11 cellular contexts compared by ENCODE assay signal in the genomic region with DNA sequence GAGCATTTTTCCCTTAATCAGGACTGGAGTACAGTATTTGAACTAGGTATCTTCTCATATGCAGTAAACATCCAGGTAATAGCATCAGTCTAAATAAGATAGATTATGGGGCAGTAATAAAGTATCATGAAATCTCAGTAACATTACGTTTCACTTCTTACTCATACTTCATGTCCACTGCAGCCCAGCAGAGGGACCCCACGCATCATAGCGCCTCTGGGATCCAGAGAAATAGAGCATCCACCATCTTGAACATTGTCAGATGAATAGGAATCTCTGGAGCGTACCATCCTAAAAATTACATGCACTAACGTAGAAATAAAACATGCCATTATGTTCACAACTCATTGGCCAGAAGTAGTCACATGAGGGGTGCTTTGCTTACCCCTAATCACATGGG.
A peak's percentile ranks its signal among the peaks of the same experiment; 100 is the strongest.
DNase-seq lines count a peak whose midpoint lies in the region; ATAC-seq and TF ChIP-seq lines count a peak whose summit lies in the region.
"Had no signal": no experiment of that assay in that cellular context is flagged by ENCODE, and none has a peak within 500 bp of the region (broad histone marks: within the 10 kb centered on the region; RNA-seq: fewer than 3 reads in every experiment).

No MANE protein-coding gene starts in this region.

- H3K4me1 ChIP-seq in RWPE2 (ENCODE audit: insufficient read depth, poor library complexity, severe bottlenecking) (no peaks in the 10 kb centered on the region), tibial artery (no peaks in the 10 kb centered on the region)
- H3K4me1 ChIP-seq: adrenal gland had no signal

- H3K9me3 ChIP-seq in RWPE2 (ENCODE audit: severe bottlenecking) (no peaks in the 10 kb centered on the region), tibial artery (no peaks in the 10 kb centered on the region)
- H3K9me3 ChIP-seq: adrenal gland had no signal

- no peak overlapping the region for H3K4me3 ChIP-seq in RWPE2 (ENCODE audit: severe bottlenecking)
- H3K4me3 ChIP-seq in tibial artery = no peak overlapping the region
- H3K4me3 ChIP-seq: adrenal gland had no signal

- DNase-seq in COLO829 (ENCODE audit: low spot score) (peak; percentile 5), HT-29 (ENCODE audit: low spot score) (peak; percentile 43), RWPE2 (ENCODE audit: low spot score) (no peak), iris pigment epithelial cell (ENCODE audit: low read depth) (peak; percentile 10), T1000 (lab: John Stamatoyannopoulos, UW) (no peak), tibial artery (no peak)
- DNase-seq: adrenal gland; NCI-H524 treated with DMSO at 0.1 percent for 48 hours; stimulated activated CD4-positive, alpha-beta T cell treated with anti-CD3 and anti-CD28 coated beads, Interleukin-2, amount 100 ng/mL, for 24 hours had no signal

- TF ChIP-seq CTCF in RWPE2 (IDR thresholded peaks at IDR 0.05; ENCODE audit: poor library complexity, severe bottlenecking) = peak; percentile 15
- TF ChIP-seq CTCF in tibial artery (IDR thresholded peaks at IDR 0.05) = no peak

- intact Hi-C loops in tibial artery (cut with DNase I; ENCODE audit: low total_unique reads) = no loop called here

- no peaks in the 10 kb centered on the region for H3K36me3 ChIP-seq in RWPE2 (ENCODE audit: low read depth)
- no peaks in the 10 kb centered on the region for H3K36me3 ChIP-seq in tibial artery
- H3K36me3 ChIP-seq: adrenal gland had no signal

- ATAC-seq in RWPE2 (ENCODE audit: low read depth) = no peak
- no peak for ATAC-seq in HG02763 (IDR thresholded peaks at IDR 0.05; ENCODE audit: unreplicated experiment)
- no peak for ATAC-seq in GM21528 (IDR thresholded peaks at IDR 0.05; ENCODE audit: low FRiP score, unreplicated experiment)

- no peaks in the 10 kb centered on the region for H3K27me3 ChIP-seq in RWPE2 (ENCODE audit: insufficient read depth, poor library complexity, severe bottlenecking)
- H3K27me3 ChIP-seq in tibial artery = no peaks in the 10 kb centered on the region
- H3K27me3 ChIP-seq: adrenal gland had no signal

- H3K27ac ChIP-seq in RWPE2 (ENCODE audit: poor library complexity, severe bottlenecking) = no peak overlapping the region
- no peak overlapping the region for H3K27ac ChIP-seq in tibial artery
- H3K27ac ChIP-seq: adrenal gland had no signal

Comparison
In these comparisons a context has a peak if more than half of its experiments do, and no peak if none do; other contexts are left out.
1. DNase-seq: peak in COLO829 (single experiment), HT-29 (single experiment) and iris pigment epithelial cell (single experiment); none in RWPE2 (single experiment), T1000 (single experiment) and tibial artery (0 of 2).